ENCODE assay signal across 19 cellular contexts in genomic region chr14:65186951-65187350, GRCh38.
"Had no signal": no experiment of that assay in that cellular context is flagged by ENCODE, and none has a peak within 500 bp of the region (broad histone marks: within the 10 kb centered on the region; RNA-seq: fewer than 3 reads in every experiment).

No MANE protein-coding gene starts in this region.

- H3K36me3 ChIP-seq: brain microvascular endothelial cell, colonic mucosa, thyroid gland had no signal

- H3K4me1 Mint-ChIP-seq: activated naive CD4-positive, alpha-beta T cell treated with anti-CD3 and anti-CD28 coated beads, Interleukin-2, amount 10 ng/mL, durations not matched to agents 7 days and 5 days had no signal

- DNase-seq: activated CD4-positive, alpha-beta memory T cell treated with anti-CD3 and anti-CD28 coated beads, Interleukin-2, amount 10 ng/mL, durations not matched to agents 7 days and 5 days; activated CD4-positive, alpha-beta T cell treated with anti-CD3 and anti-CD28 coated beads for 48 hours; activated CD4-positive, CD25-positive, alpha-beta regulatory T cell; activated naive CD4-positive, alpha-beta T cell treated with anti-CD3 and anti-CD28 coated beads, Interleukin-2, amount 10 ng/mL, durations not matched to agents 7 days and 5 days; activated naive CD8-positive, alpha-beta T cell treated with anti-CD3 and anti-CD28 coated beads, Interleukin-2, amount 50 U/mL, for 24 hours; activated T-cell treated with anti-CD3 and anti-CD28 coated beads, Interleukin-2, amount 50 U/mL, for 24 hours; anterior cingulate cortex; brain microvascular endothelial cell; central memory CD4-positive, alpha-beta T cell; colonic mucosa; erythroblast; foreskin melanocyte; kidney; midbrain; nephron progenitor cell; stimulated activated naive CD4-positive, alpha-beta T cell treated with Interleukin-2 at 50 U/mL for 16 hours; thyroid gland had no signal

- H3K4me3 Mint-ChIP-seq: activated CD4-positive, alpha-beta memory T cell treated with anti-CD3 and anti-CD28 coated beads, Interleukin-2, amount 10 ng/mL, durations not matched to agents 7 days and 5 days; activated naive CD4-positive, alpha-beta T cell treated with anti-CD3 and anti-CD28 coated beads, Interleukin-2, amount 10 ng/mL, durations not matched to agents 7 days and 5 days; activated naive CD8-positive, alpha-beta T cell treated with anti-CD3 and anti-CD28 coated beads, Interleukin-2, amount 50 U/mL, for 24 hours; activated T-cell treated with anti-CD3 and anti-CD28 coated beads, Interleukin-2, amount 50 U/mL, for 24 hours; nephron progenitor cell had no signal

- H3K27ac Mint-ChIP-seq: activated CD4-positive, alpha-beta memory T cell treated with anti-CD3 and anti-CD28 coated beads, Interleukin-2, amount 10 ng/mL, durations not matched to agents 7 days and 5 days; activated naive CD4-positive, alpha-beta T cell treated with anti-CD3 and anti-CD28 coated beads, Interleukin-2, amount 10 ng/mL, durations not matched to agents 7 days and 5 days; activated naive CD8-positive, alpha-beta T cell treated with anti-CD3 and anti-CD28 coated beads, Interleukin-2, amount 50 U/mL, for 24 hours; activated T-cell treated with anti-CD3 and anti-CD28 coated beads, Interleukin-2, amount 50 U/mL, for 24 hours; nephron progenitor cell; progenitor cell of endocrine pancreas had no signal

- H3K4me1 ChIP-seq: colonic mucosa, thyroid gland had no signal

- H3K27ac ChIP-seq: brain microvascular endothelial cell, colonic mucosa, thyroid gland had no signal

- H3K4me3 ChIP-seq: colonic mucosa, lung, thyroid gland had no signal

- H3K9me3 ChIP-seq: colonic mucosa, thyroid gland had no signal

- H3K27me3 ChIP-seq: brain microvascular endothelial cell, colonic mucosa, thyroid gland had no signal
